Comparison of ENCODE assay signal across 11 cellular contexts in the genomic region with DNA sequence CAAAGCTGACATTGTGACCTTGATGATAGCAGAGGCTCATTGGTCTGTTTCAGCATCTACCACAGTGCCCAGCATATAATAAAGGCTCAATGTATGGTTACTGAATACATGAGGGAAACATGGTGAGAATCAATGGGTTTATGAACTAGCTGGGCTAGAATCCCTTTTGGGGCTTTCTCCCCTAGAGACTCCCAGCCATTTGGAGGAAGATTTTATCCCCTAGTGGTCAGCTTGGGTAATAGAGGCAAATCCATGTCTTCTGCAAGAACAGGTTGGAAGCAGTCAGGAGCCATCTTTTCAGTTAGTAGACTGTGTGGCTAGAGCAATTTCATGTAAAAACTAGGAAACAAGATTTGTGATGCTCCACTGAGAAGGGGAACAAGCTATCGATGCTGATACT. TPM values are rescaled to one million over a fixed set of nuclear protein-coding genes. Genes with fewer than 3 reads are reported as not detected.
A peak's percentile ranks its signal among the peaks of the same experiment; 100 is the strongest.
DNase-seq lines count a peak whose midpoint lies in the region; ATAC-seq and TF ChIP-seq lines count a peak whose summit lies in the region.
"Had no signal": no experiment of that assay in that cellular context is flagged by ENCODE, and none has a peak within 500 bp of the region (broad histone marks: within the 10 kb centered on the region; RNA-seq: fewer than 3 reads in every experiment).

No MANE protein-coding gene starts in this region.

- intact Hi-C loops in activated naive CD4-positive, alpha-beta T cell treated with anti-CD3 and anti-CD28 coated beads for 36 hours (cut with micrococcal nuclease) = no loop called here

- H3K36me3 Mint-ChIP-seq in glutamatergic neuron (ENCODE audit: unreplicated experiment) = no peaks in the 10 kb centered on the region
- no peaks in the 10 kb centered on the region for H3K36me3 Mint-ChIP-seq in activated naive CD4-positive, alpha-beta T cell treated with anti-CD3 and anti-CD28 coated beads for 36 hours (ENCODE audit: low read depth)

- H3K4me1 Mint-ChIP-seq in glutamatergic neuron (ENCODE audit: low read depth, unreplicated experiment) = peaks cover 13% of the 10 kb centered on the region
- no peaks in the 10 kb centered on the region for H3K4me1 Mint-ChIP-seq in activated naive CD4-positive, alpha-beta T cell treated with anti-CD3 and anti-CD28 coated beads for 36 hours (ENCODE audit: low read depth)

- TF ChIP-seq CTCF in AG04449 (IDR thresholded peaks at IDR 0.05; ENCODE audit: insufficient read depth, low read length, missing control alignments) (peak; percentile 6), GM12875 (IDR thresholded peaks at IDR 0.05; ENCODE audit: borderline replicate concordance, insufficient read depth, low read depth, low read length) (peak; percentile 61; the same call in 1 of the 2 replicates), RWPE1 (conservative IDR thresholded peaks at IDR 0.05; ENCODE audit: low read depth) (0 out of 2 replicates have a peak, but pooled peaks have one; percentile 18), glutamatergic neuron (IDR thresholded peaks at IDR 0.05; ENCODE audit: partially characterized antibody, unreplicated experiment) (peak; percentile 62)

- no peak for ATAC-seq in HG03520 (IDR thresholded peaks at IDR 0.05; ENCODE audit: unreplicated experiment)

- POLR2A ChIA-PET in AG04449 (lab: Yijun Ruan, JAX) (no interaction called here), RWPE1 (lab: Yijun Ruan, JAX; ENCODE audit: low non-redundant PET) (no interaction called here)

- DNase-seq in AG04449 (ENCODE audit: low read depth, low spot score) = no peak
- DNase-seq in RWPE1 (ENCODE audit: low spot score) = peak; percentile 14
- no peak for DNase-seq in glutamatergic neuron
- no peak for DNase-seq in NCI-H446 treated with DMSO at 0.1 percent for 48 hours (lab: John Stamatoyannopoulos, UW)
- DNase-seq in stimulated activated naive CD4-positive, alpha-beta T cell (lab: John Stamatoyannopoulos, UW) = no peak
- DNase-seq in activated naive CD4-positive, alpha-beta T cell treated with anti-CD3 and anti-CD28 coated beads for 36 hours = no peak

- H3K27ac ChIP-seq in RWPE1 = no peak overlapping the region
- H3K27ac ChIP-seq: neutrophil had no signal

- CTCF ChIA-PET in AG04449 (lab: Yijun Ruan, JAX) = interaction anchor here (1.1 to 1.3 kb wide), 2 partner anchors 23 to 84 kb away, joined by 3 to 4 read pairs; no protein-coding TSS in a partner anchor
- CTCF ChIA-PET in RWPE1 (lab: Yijun Ruan, JAX) = interaction anchor here (0.6 kb wide), 1 partner anchor 155 kb away, joined by 5 read pairs; no protein-coding TSS in a partner anchor
- CTCF ChIA-PET in activated naive CD4-positive, alpha-beta T cell treated with anti-CD3 and anti-CD28 coated beads for 36 hours (lab: Charles Lee) = interaction anchor here (0.9 to 3.2 kb wide), 3 partner anchors 12 to 141 kb away, joined by 3 to 8 read pairs (median 3); no protein-coding TSS in a partner anchor

- H3K27ac Mint-ChIP-seq in glutamatergic neuron (ENCODE audit: unreplicated experiment) = no peak overlapping the region
- no peak overlapping the region for H3K27ac Mint-ChIP-seq in activated naive CD4-positive, alpha-beta T cell treated with anti-CD3 and anti-CD28 coated beads for 36 hours

- no peak overlapping the region for H3K4me3 ChIP-seq in AG04449 (ENCODE audit: low read depth, low read length)
- no peak overlapping the region for H3K4me3 ChIP-seq in GM12875 (ENCODE audit: low read depth, low read length)

- no peak overlapping the region for H3K4me3 Mint-ChIP-seq in glutamatergic neuron (ENCODE audit: unreplicated experiment)
- H3K4me3 Mint-ChIP-seq in activated naive CD4-positive, alpha-beta T cell treated with anti-CD3 and anti-CD28 coated beads for 36 hours = no peak overlapping the region

- H3K27me3 Mint-ChIP-seq in glutamatergic neuron (ENCODE audit: unreplicated experiment) = no peaks in the 10 kb centered on the region
- peaks cover 10% of the 10 kb centered on the region for H3K27me3 Mint-ChIP-seq in activated naive CD4-positive, alpha-beta T cell treated with anti-CD3 and anti-CD28 coated beads for 36 hours (ENCODE audit: low read depth)

- H3K9me3 Mint-ChIP-seq in glutamatergic neuron (ENCODE audit: unreplicated experiment) = no peaks in the 10 kb centered on the region
- peaks cover 2% of the 10 kb centered on the region for H3K9me3 Mint-ChIP-seq in activated naive CD4-positive, alpha-beta T cell treated with anti-CD3 and anti-CD28 coated beads for 36 hours

RNA-seq across cellular contexts. Expression of a gene that starts 15.8 kb away (rescaled TPM):
- total RNA-seq in glutamatergic neuron (ENCODE audit: unreplicated experiment) = not detected
- 1 to 10 TPM in 1 of 2 experiments, under 1 TPM in 1; 0.64 to 1.0 TPM for total RNA-seq in activated naive CD4-positive, alpha-beta T cell treated with anti-CD3 and anti-CD28 coated beads for 36 hours
- total RNA-seq: Daoy, NCI-H460 had no signal

RNA-seq across cellular contexts. Expression of a gene that starts 58.3 kb away (rescaled TPM):
- total RNA-seq in glutamatergic neuron (ENCODE audit: unreplicated experiment) = not detected
- not detected for total RNA-seq in activated naive CD4-positive, alpha-beta T cell treated with anti-CD3 and anti-CD28 coated beads for 36 hours
- total RNA-seq: Daoy, NCI-H460 had no signal

Comparison
In these comparisons a context has a peak if more than half of its experiments do, and no peak if none do; other contexts are left out.
1. CTCF ChIP-seq: peak in every context shown above with its lines; median percentile 62 in glutamatergic neuron; 61 in GM12875; 18 in RWPE1; 6 in AG04449.